In the genomic region with DNA sequence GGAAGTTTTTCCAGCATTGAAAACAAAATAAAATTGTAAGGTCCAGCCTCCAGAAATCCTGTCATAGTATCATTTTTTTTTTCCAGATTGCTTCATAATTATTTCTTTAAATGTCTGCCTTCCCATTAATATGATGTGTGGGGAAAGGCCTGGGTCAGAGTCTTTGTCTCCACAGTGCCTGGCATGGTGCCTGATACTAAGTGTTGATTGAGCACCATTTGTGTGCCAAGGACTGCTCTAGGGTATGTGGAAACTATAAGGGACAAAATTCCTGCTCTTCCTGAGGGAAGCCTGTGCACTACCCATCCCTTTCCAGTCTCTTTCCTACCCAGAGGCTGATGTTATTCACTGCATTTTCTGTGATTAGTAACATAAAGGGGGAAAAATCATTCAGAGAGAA, we compare ENCODE assay signal across 5 cellular contexts. TPM values are rescaled to one million over a fixed set of nuclear protein-coding genes. Genes with fewer than 3 reads are reported as not detected.
"Had no signal": no experiment of that assay in that cellular context is flagged by ENCODE, and none has a peak within 500 bp of the region (broad histone marks: within the 10 kb centered on the region; RNA-seq: fewer than 3 reads in every experiment).

No MANE protein-coding gene starts in this region.

- DNase-seq: H9, HCEC 1CT, IMR-90 had no signal

RNA-seq across cellular contexts. Expression of gene BEND4, which starts 53.1 kb away (rescaled TPM):
- total RNA-seq: HT-29, IMR-90, K562 had no signal
